Comparison of ENCODE assay signal across 26 cellular contexts in genomic region chr4:7394681-7395451, GRCh38. TPM values are rescaled to one million over a fixed set of nuclear protein-coding genes. Genes with fewer than 3 reads are reported as not detected.
DNase-seq lines count a peak whose midpoint lies in the region; FAIRE-seq and TF ChIP-seq lines count a peak whose summit lies in the region.
"Had no signal": no experiment of that assay in that cellular context is flagged by ENCODE, and none has a peak within 500 bp of the region (broad histone marks: within the 10 kb centered on the region; RNA-seq: fewer than 3 reads in every experiment).

No MANE protein-coding gene starts in this region.

- H3K9me3 Mint-ChIP-seq in osteocyte (ENCODE audit: unreplicated experiment), result no peaks in the 10 kb centered on the region
- H3K9me3 Mint-ChIP-seq: immature natural killer cell had no signal

- H3K4me3 Mint-ChIP-seq in osteocyte (ENCODE audit: unreplicated experiment), result no peak overlapping the region
- H3K4me3 Mint-ChIP-seq: immature natural killer cell had no signal

- peaks cover 45% of the 10 kb centered on the region for H3K27me3 Mint-ChIP-seq in osteocyte (ENCODE audit: unreplicated experiment)

- H3K27ac Mint-ChIP-seq in osteocyte (ENCODE audit: unreplicated experiment), result no peak overlapping the region
- H3K27ac Mint-ChIP-seq: immature natural killer cell had no signal

- peaks cover 5% of the 10 kb centered on the region for H3K4me1 Mint-ChIP-seq in osteocyte (ENCODE audit: unreplicated experiment)

- peak; percentile 8 for DNase-seq in NCI-H2171 treated with DMSO at 0.1 percent for 48 hours (lab: John Stamatoyannopoulos, UW)
- DNase-seq in NCI-H2171 (lab: John Stamatoyannopoulos, UW), result no peak
- DNase-seq in D721Med (ENCODE audit: insufficient read length, low spot score), result peak; percentile 77
- DNase-seq in coronary artery (ENCODE audit: low spot score), result peak; percentile 52
- DNase-seq in osteocyte (ENCODE audit: extremely low spot score, unreplicated experiment), result peak; percentile 63
- no peak for DNase-seq in GM10266 (ENCODE audit: extremely low spot score)
- no peak for DNase-seq in NCI-H1436 (lab: John Stamatoyannopoulos, UW)
- DNase-seq in activated CD4-positive, alpha-beta T cell treated with anti-CD3 and anti-CD28 coated beads, Interleukin-2, amount 50 U/mL, for 1 hour, result no peak
- DNase-seq: activated CD4-positive, alpha-beta T cell treated with anti-CD3 and anti-CD28 coated beads for 4 hours; activated naive CD4-positive, alpha-beta T cell treated with anti-CD3 and anti-CD28 coated beads, Interleukin-2, amount 50 U/mL, for 16 hours; BE2C; DMS153; GF-D8; heart right ventricle; immature natural killer cell; Karpas-422; NCI-H1048; NCI-H2081 treated with DMSO at 0.1 percent for 48 hours; NCI-H748 treated with DMSO at 0.1 percent for 48 hours; stimulated activated CD4-positive, alpha-beta T cell treated with anti-CD3 and anti-CD28 coated beads, Interleukin-4, amount 100 ng/mL, for 24 hours had no signal

- H3K36me3 Mint-ChIP-seq in osteocyte (ENCODE audit: unreplicated experiment), result no peaks in the 10 kb centered on the region
- H3K36me3 Mint-ChIP-seq: immature natural killer cell had no signal

- H3K4me3 ChIP-seq in coronary artery, result no peak overlapping the region
- H3K4me3 ChIP-seq: GM12878, heart right ventricle, skin epidermis had no signal

- no peak overlapping the region for H3K27ac ChIP-seq in coronary artery
- H3K27ac ChIP-seq: heart right ventricle had no signal

- FAIRE-seq in D721Med (lab: Jason Lieb, UNC), result no peak
- FAIRE-seq: GM12878, H54 had no signal

- TF ChIP-seq CTCF in D721Med (IDR thresholded peaks at IDR 0.05; ENCODE audit: insufficient read depth, missing control alignments) (no peak), coronary artery (IDR thresholded peaks at IDR 0.05) (no peak), osteocyte (IDR thresholded peaks at IDR 0.05) (no peak), GM10266 (IDR thresholded peaks at IDR 0.05; ENCODE audit: control insufficient read depth, insufficient read depth, low read depth, missing control alignments) (no peak)

RNA-seq across cellular contexts. Expression of gene PSAPL1, which starts 39.9 kb away (rescaled TPM):
- not detected in 2 replicates for total RNA-seq in osteocyte
- total RNA-seq: A172, GM12878, lung microvascular endothelial cell, myocyte had no signal

Comparison
In these comparisons a context has a peak if more than half of its experiments do, and no peak if none do; other contexts are left out.
1. DNase-seq: peak in NCI-H2171 treated with DMSO at 0.1 percent for 48 hours (single experiment), D721Med (single experiment), coronary artery (single experiment) and osteocyte (single experiment); none in NCI-H2171 (single experiment), GM10266 (single experiment), NCI-H1436 (single experiment) and activated CD4-positive, alpha-beta T cell treated with anti-CD3 and anti-CD28 coated beads, Interleukin-2, amount 50 U/mL, for 1 hour (single experiment).